24 cellular contexts compared by ENCODE assay signal in genomic region chr6:113588646-113589045, GRCh38.
"Had no signal": no experiment of that assay in that cellular context is flagged by ENCODE, and none has a peak within 500 bp of the region (broad histone marks: within the 10 kb centered on the region; RNA-seq: fewer than 3 reads in every experiment).

No MANE protein-coding gene starts in this region.

- H3K36me3 ChIP-seq: left ventricle myocardium inferior, vagina had no signal

- H3K9me3 ChIP-seq: left ventricle myocardium inferior, testis, vagina had no signal

- H3K27me3 ChIP-seq: testis, vagina had no signal

- H3K27ac Mint-ChIP-seq: activated CD4-positive, alpha-beta T cell treated with anti-CD3 and anti-CD28 coated beads, Interleukin-2, amount 10 ng/mL, durations not matched to agents 7 days and 5 days; activated CD8-positive, alpha-beta memory T cell treated with anti-CD3 and anti-CD28 coated beads, Interleukin-2, amount 10 ng/mL, durations not matched to agents 7 days and 5 days; activated CD8-positive, alpha-beta T cell treated with anti-CD3 and anti-CD28 coated beads for 36 hours; activated naive CD4-positive, alpha-beta T cell treated with anti-CD3 and anti-CD28 coated beads, Interleukin-2, amount 50 U/mL, for 24 hours; endodermal cell; mesothelial cell of epicardium; naive thymus-derived CD8-positive, alpha-beta T cell; progenitor cell of endocrine pancreas; T-helper 2 cell treated with Interferon-gamma antibody and Interleukin-4, amounts not matched to agents 5 μg/mL and 100 μg/mL, for 36 hours had no signal

- H3K9me3 Mint-ChIP-seq: activated CD4-positive, alpha-beta T cell treated with anti-CD3 and anti-CD28 coated beads, Interleukin-2, amount 10 ng/mL, durations not matched to agents 7 days and 5 days; mesothelial cell of epicardium; T-helper 2 cell treated with Interferon-gamma antibody and Interleukin-4, amounts not matched to agents 5 μg/mL and 100 μg/mL, for 36 hours had no signal

- H3K36me3 Mint-ChIP-seq: activated CD8-positive, alpha-beta memory T cell treated with anti-CD3 and anti-CD28 coated beads, Interleukin-2, amount 10 ng/mL, durations not matched to agents 7 days and 5 days; activated naive CD4-positive, alpha-beta T cell treated with anti-CD3 and anti-CD28 coated beads, Interleukin-2, amount 50 U/mL, for 24 hours; mesothelial cell of epicardium; naive thymus-derived CD8-positive, alpha-beta T cell had no signal

- H3K4me1 Mint-ChIP-seq: activated CD4-positive, alpha-beta T cell treated with anti-CD3 and anti-CD28 coated beads, Interleukin-2, amount 10 ng/mL, durations not matched to agents 7 days and 5 days; activated CD8-positive, alpha-beta memory T cell treated with anti-CD3 and anti-CD28 coated beads, Interleukin-2, amount 10 ng/mL, durations not matched to agents 7 days and 5 days; activated naive CD4-positive, alpha-beta T cell treated with anti-CD3 and anti-CD28 coated beads, Interleukin-2, amount 50 U/mL, for 24 hours; naive thymus-derived CD8-positive, alpha-beta T cell had no signal

- H3K27ac ChIP-seq: coronary artery, left ventricle myocardium inferior, testis, vagina, VCaP had no signal

- H3K27me3 Mint-ChIP-seq: activated CD4-positive, alpha-beta T cell treated with anti-CD3 and anti-CD28 coated beads, Interleukin-2, amount 10 ng/mL, durations not matched to agents 7 days and 5 days; progenitor cell of endocrine pancreas had no signal

- H3K4me1 ChIP-seq: testis had no signal

- DNase-seq: activated CD4-positive, alpha-beta T cell treated with anti-CD3 and anti-CD28 coated beads, Interleukin-2, amount 10 ng/mL, durations not matched to agents 7 days and 5 days; activated CD4-positive, CD25-positive, alpha-beta regulatory T cell treated with anti-CD3 and anti-CD28 coated beads, Interleukin-2, amount 50 U/mL, for 72 hours; activated CD8-positive, alpha-beta memory T cell treated with anti-CD3 and anti-CD28 coated beads, Interleukin-2, amount 10 ng/mL, durations not matched to agents 7 days and 5 days; activated CD8-positive, alpha-beta T cell treated with anti-CD3 and anti-CD28 coated beads for 36 hours; activated gamma-delta T cell treated with Interleukin-2 at 50 U/mL for 16 hours; aorta; cerebellar nuclear complex; endodermal cell; hippocampal formation; left ventricle myocardium inferior; naive thymus-derived CD8-positive, alpha-beta T cell; retina; stimulated activated CD4-positive, alpha-beta T cell treated with anti-CD3 and anti-CD28 coated beads, Interleukin-2, amount 100 ng/mL, for 48 hours; stimulated activated CD8-positive, alpha-beta memory T cell treated with anti-CD3 and anti-CD28 coated beads, Interleukin-4, amount 100 ng/mL, for 48 hours; stimulated activated naive CD4-positive, alpha-beta T cell; testis; trophoblast cell had no signal

- ATAC-seq: activated CD8-positive, alpha-beta memory T cell treated with anti-CD3 and anti-CD28 coated beads, Interleukin-2, amount 10 ng/mL, durations not matched to agents 7 days and 5 days; activated CD8-positive, alpha-beta T cell treated with anti-CD3 and anti-CD28 coated beads for 36 hours; naive thymus-derived CD8-positive, alpha-beta T cell had no signal

- H3K4me3 Mint-ChIP-seq: activated CD4-positive, alpha-beta T cell treated with anti-CD3 and anti-CD28 coated beads, Interleukin-2, amount 10 ng/mL, durations not matched to agents 7 days and 5 days; activated CD8-positive, alpha-beta memory T cell treated with anti-CD3 and anti-CD28 coated beads, Interleukin-2, amount 10 ng/mL, durations not matched to agents 7 days and 5 days; activated CD8-positive, alpha-beta T cell treated with anti-CD3 and anti-CD28 coated beads for 36 hours; activated naive CD4-positive, alpha-beta T cell treated with anti-CD3 and anti-CD28 coated beads, Interleukin-2, amount 50 U/mL, for 24 hours; endodermal cell; mesothelial cell of epicardium; naive thymus-derived CD8-positive, alpha-beta T cell; T-helper 2 cell treated with Interferon-gamma antibody and Interleukin-4, amounts not matched to agents 5 μg/mL and 100 μg/mL, for 36 hours had no signal

- H3K4me3 ChIP-seq: coronary artery, left ventricle myocardium inferior, testis, vagina had no signal
